Comparison of ENCODE assay signal across 9 cellular contexts in genomic region chr22:36221799-36222751, GRCh38. TPM values are rescaled to one million over a fixed set of nuclear protein-coding genes. Genes with fewer than 3 reads are reported as not detected.
DNase-seq lines count a peak whose midpoint lies in the region; ATAC-seq and TF ChIP-seq lines count a peak whose summit lies in the region.
"Had no signal": no experiment of that assay in that cellular context is flagged by ENCODE, and none has a peak within 500 bp of the region (broad histone marks: within the 10 kb centered on the region; RNA-seq: fewer than 3 reads in every experiment).

No MANE protein-coding gene starts in this region.

- peaks cover 8% of the 10 kb centered on the region for H3K27me3 ChIP-seq in CD4-positive, CD25-positive, alpha-beta regulatory T cell (ENCODE audit: control insufficient read depth, insufficient read depth, low read length)
- peaks cover 11% of the 10 kb centered on the region; the same call in 1 of the 2 replicates for H3K27me3 ChIP-seq in HCT116 (ENCODE audit: insufficient read depth, low read length)

- H3K9ac ChIP-seq in HCT116 (ENCODE audit: low read length) = no peak overlapping the region

- no peaks in the 10 kb centered on the region for H3K36me3 ChIP-seq in CD4-positive, CD25-positive, alpha-beta regulatory T cell (ENCODE audit: control insufficient read depth, insufficient read depth, low read length)
- H3K36me3 ChIP-seq in HCT116 (ENCODE audit: control insufficient read depth in 1 of 2, insufficient read depth in 2 of 2, low read length in 2 of 2) = no peaks in the 10 kb centered on the region

- peak; percentile 59 for TF ChIP-seq RAD21 in HCT116 (IDR thresholded peaks at IDR 0.05; ENCODE audit: low read depth)

- peaks cover 13% of the 10 kb centered on the region for H3K36me3 Mint-ChIP-seq in CD4-positive, CD25-positive, alpha-beta regulatory T cell

- no peak overlapping the region for H3K4me2 ChIP-seq in HCT116 (ENCODE audit: low read length)

- CTCF ChIA-PET in HCT116 (lab: Charles Lee) = interaction anchor here (1.5 kb wide), 1 partner anchor 27 kb away, joined by 3 read pairs; no protein-coding TSS in a partner anchor

- H3K27me3 Mint-ChIP-seq in CD4-positive, CD25-positive, alpha-beta regulatory T cell = peaks cover 44% of the 10 kb centered on the region
- H3K27me3 Mint-ChIP-seq: IgD-negative memory B cell had no signal

- no peaks in the 10 kb centered on the region for H3K9me3 Mint-ChIP-seq in CD4-positive, CD25-positive, alpha-beta regulatory T cell
- H3K9me3 Mint-ChIP-seq: IgD-negative memory B cell had no signal

- H3K27ac ChIP-seq in CD4-positive, CD25-positive, alpha-beta regulatory T cell (ENCODE audit: insufficient read depth, low read length, poor library complexity, severe bottlenecking) = no peak overlapping the region
- no peak overlapping the region for H3K27ac ChIP-seq in HCT116 (ENCODE audit: low read depth, low read length)

- H3K4me3 ChIP-seq in CD4-positive, CD25-positive, alpha-beta regulatory T cell (ENCODE audit: low read depth, low read length) = peak overlapping the region; percentile 11
- H3K4me3 ChIP-seq in HCT116 (replicated peaks in 1 of 2; ENCODE audit: low read depth in 1 of 2, low read length in 2 of 2) = no peak overlapping the region

- H3K4me3 Mint-ChIP-seq in CD4-positive, CD25-positive, alpha-beta regulatory T cell = peak overlapping the region in 2 of 4 donors; percentile 79 to 84
- H3K4me3 Mint-ChIP-seq: IgD-negative memory B cell had no signal

- RAD21 ChIA-PET in HCT116 (lab: Charles Lee; ENCODE audit: low non-redundant PET in 1 of 2, low total read pairs in 2 of 2, uncharacterized antibody in 2 of 2, unreplicated experiment in 2 of 2) = interaction anchor here in 1 of 2 experiments (0.5 kb wide), 1 partner anchor 248 kb away, joined by 3 read pairs; no protein-coding TSS in a partner anchor

- no peak for TF ChIP-seq POLR2A in HCT116 (IDR thresholded peaks at IDR 0.05; ENCODE audit: borderline replicate concordance, extremely low read depth, insufficient read depth, insufficient read length)

- H2AFZ ChIP-seq in HCT116 (ENCODE audit: low read depth, low read length, poor library complexity, severe bottlenecking) = peak overlapping the region; percentile 3

- H3K9me3 ChIP-seq in CD4-positive, CD25-positive, alpha-beta regulatory T cell (ENCODE audit: control insufficient read depth in 2 of 2, low read length in 2 of 2) = no peaks in the 10 kb centered on the region
- H3K9me3 ChIP-seq in HCT116 (ENCODE audit: control insufficient read depth in 1 of 2, insufficient read depth in 1 of 2, low read depth in 1 of 2, low read length in 2 of 2) = no peaks in the 10 kb centered on the region

- intact Hi-C loops in HCT116 (cut with micrococcal nuclease) = loop anchor here (10.0 kb wide), 1 partner anchor 77 kb away; no protein-coding TSS in a partner anchor

- peak; percentile 66 to 89 (median 87); a peak in 5 of 6 replicates for TF ChIP-seq CTCF in HCT116 (IDR thresholded peaks at IDR 0.05 in 2 of 3, conservative IDR thresholded peaks at IDR 0.05 in 1 of 3; ENCODE audit: borderline replicate concordance in 1 of 3, insufficient read depth in 1 of 3, low read depth in 2 of 3, low read length in 2 of 3)

- DNase-seq in CD4-positive, CD25-positive, alpha-beta regulatory T cell = peak; percentile 15 to 58 (median 24)
- peak; percentile 32 for DNase-seq in HCT116 (ENCODE audit: low read depth, low spot score)
- DNase-seq in SKM-1 treated with dmso at 0.1 percent for 144 hours (lab: John Stamatoyannopoulos, UW; ENCODE audit: unreplicated experiment) = peak; percentile 31
- peak; percentile 80 for DNase-seq in astrocyte of the hippocampus (ENCODE audit: low read depth, low spot score)
- DNase-seq in iris pigment epithelial cell (ENCODE audit: low read depth) = peak; percentile 40
- DNase-seq in stimulated activated CD4-positive, alpha-beta T cell treated with anti-CD3 and anti-CD28 coated beads, Interleukin-4, amount 100 ng/mL, for 4 hours = peak; percentile 39 to 43
- no peak for DNase-seq in NOMO-1 (lab: John Stamatoyannopoulos, UW; ENCODE audit: unreplicated experiment in 2 of 2)

- H3K4me1 Mint-ChIP-seq in CD4-positive, CD25-positive, alpha-beta regulatory T cell = peaks cover 3 to 14% (median 8%) of the 10 kb centered on the region in 4 donors

- no TSS peak for BruUV-seq in HCT116 (replicated peaks; lab: Mats Ljungman, UMichigan)

- H3K9me2 ChIP-seq in HCT116 (ENCODE audit: insufficient read depth) = no peaks in the 10 kb centered on the region

- H3K27ac Mint-ChIP-seq in CD4-positive, CD25-positive, alpha-beta regulatory T cell = peak overlapping the region in 1 of 3 donors; percentile 88

- H3K79me2 ChIP-seq in HCT116 (ENCODE audit: insufficient read depth, low read length) = no peaks in the 10 kb centered on the region

- peak; percentile 69 to 75 for ATAC-seq in CD4-positive, CD25-positive, alpha-beta regulatory T cell (ENCODE audit: low read depth in 2 of 2)
- ATAC-seq in HCT116 (peak; percentile 97), HG02610 (IDR thresholded peaks at IDR 0.05; ENCODE audit: unreplicated experiment) (no peak)

- no peaks in the 10 kb centered on the region for H3K4me1 ChIP-seq in CD4-positive, CD25-positive, alpha-beta regulatory T cell (ENCODE audit: control insufficient read depth, insufficient read depth, low read length, poor library complexity, severe bottlenecking)
- H3K4me1 ChIP-seq in HCT116 (ENCODE audit: control insufficient read depth in 1 of 2, insufficient read depth in 2 of 2, low read length in 2 of 2) = no peaks in the 10 kb centered on the region

- POLR2A ChIA-PET in HCT116 (lab: Charles Lee) = interaction anchor here (0.9 kb wide), 1 partner anchor 17 kb away, joined by 4 read pairs; the partner anchor contains the start of gene APOL2

- H4K20me1 ChIP-seq in HCT116 (ENCODE audit: insufficient read depth) = no peaks in the 10 kb centered on the region

TF ChIP-seq in HCT116, 20 proteins besides CTCF, POLR2A, EP300 and RAD21 (continues in another document):
- TF ChIP-seq TCF7L2 (IDR thresholded peaks at IDR 0.05; ENCODE audit: borderline replicate concordance, extremely low read depth, insufficient read depth, insufficient read length) (no peak), REST (IDR thresholded peaks at IDR 0.05; ENCODE audit: low read depth) (no peak), SIN3A (IDR thresholded peaks at IDR 0.05; ENCODE audit: low read depth) (no peak), ZBTB33 (IDR thresholded peaks at IDR 0.05; ENCODE audit: extremely low read depth, insufficient replicate concordance, low read length) (no peak), EZH2phosphoT487 (IDR thresholded peaks at IDR 0.05; ENCODE audit: borderline replicate concordance) (no peak), SP1 (IDR thresholded peaks at IDR 0.05; ENCODE audit: low read depth) (no peak), SRF (IDR thresholded peaks at IDR 0.05; ENCODE audit: low read depth) (no peak), YY1 (IDR thresholded peaks at IDR 0.05; ENCODE audit: extremely low read depth, insufficient replicate concordance, low read depth, low read length) (no peak), JUND (IDR thresholded peaks at IDR 0.05) (no peak)

RNA-seq across cellular contexts. Expression of gene APOL2, which starts 17.3 kb away (rescaled TPM):
- 69.7 TPM for total RNA-seq in CD4-positive, CD25-positive, alpha-beta regulatory T cell
- 10 to 100 TPM; 18.8 to 28.6 (median 22.0) TPM for polyA plus RNA-seq in CD4-positive, CD25-positive, alpha-beta regulatory T cell
- 9.9 TPM for total RNA-seq in HCT116 (2021; ENCODE audit: unreplicated experiment)
- polyA plus RNA-seq in HCT116 (2012) = 5.9 and 7.9 TPM in 2 replicates

RNA-seq across cellular contexts. Expression of gene APOL4, which starts 20.5 kb away (rescaled TPM):
- total RNA-seq in CD4-positive, CD25-positive, alpha-beta regulatory T cell = not detected
- polyA plus RNA-seq in CD4-positive, CD25-positive, alpha-beta regulatory T cell = not detected
- not detected for total RNA-seq in HCT116 (2021; ENCODE audit: unreplicated experiment)
- not detected in 2 replicates for polyA plus RNA-seq in HCT116 (2012)
- polyA plus RNA-seq: IgD-negative memory B cell had no signal

RNA-seq across cellular contexts. Expression of gene APOL1, which starts 30.9 kb away (rescaled TPM):
- 16.8 TPM for total RNA-seq in CD4-positive, CD25-positive, alpha-beta regulatory T cell
- polyA plus RNA-seq in CD4-positive, CD25-positive, alpha-beta regulatory T cell = 1 to 10 TPM; 6.3 to 8.4 (median 7.2) TPM
- total RNA-seq in HCT116 (2021; ENCODE audit: unreplicated experiment) = 0.30 TPM
- polyA plus RNA-seq in HCT116 (2012) = 0.14 and 0.17 TPM in 2 replicates

Comparison
In these comparisons a context has a peak if more than half of its experiments do, and no peak if none do; other contexts are left out.
1. DNase-seq: peak in CD4-positive, CD25-positive, alpha-beta regulatory T cell (3 of 3), HCT116 (single experiment), SKM-1 treated with dmso at 0.1 percent for 144 hours (single experiment), astrocyte of the hippocampus (single experiment), iris pigment epithelial cell (single experiment) and stimulated activated CD4-positive, alpha-beta T cell treated with anti-CD3 and anti-CD28 coated beads, Interleukin-4, amount 100 ng/mL, for 4 hours (2 of 2); none in NOMO-1 (0 of 2).
2. RNA of gene APOL1, which starts 30.9 kb away (total RNA-seq): 16.8 TPM in CD4-positive, CD25-positive, alpha-beta regulatory T cell (single experiment); 0.30 TPM in HCT116 (single experiment); every median in the first group is over 10 times any median in the second.